In the genomic region with DNA sequence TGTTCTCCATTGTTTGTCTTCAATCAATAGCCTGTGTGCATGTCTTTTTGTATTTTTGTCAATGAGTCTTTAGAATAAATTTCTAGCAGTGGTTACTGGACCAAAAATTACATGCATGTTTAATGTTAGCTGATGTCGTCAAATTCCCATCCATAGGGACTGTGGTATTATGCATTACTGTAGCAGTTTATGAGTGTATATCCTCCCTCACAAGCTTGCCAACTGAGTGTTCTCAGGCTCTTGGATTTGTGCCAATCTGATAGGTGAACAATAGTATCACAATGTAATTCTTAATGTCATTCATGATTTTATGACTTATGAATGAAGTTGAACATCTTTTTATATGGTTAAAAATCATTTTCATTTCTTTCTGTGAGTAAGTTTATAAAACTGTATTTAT, we compare ENCODE assay signal across 18 cellular contexts. TPM values are rescaled to one million over a fixed set of nuclear protein-coding genes. Genes with fewer than 3 reads are reported as not detected.
DNase-seq lines count a peak whose midpoint lies in the region; ATAC-seq, FAIRE-seq and TF ChIP-seq lines count a peak whose summit lies in the region.
"Had no signal": no experiment of that assay in that cellular context is flagged by ENCODE, and none has a peak within 500 bp of the region (broad histone marks: within the 10 kb centered on the region; RNA-seq: fewer than 3 reads in every experiment).

No MANE protein-coding gene starts in this region.

- TF ChIP-seq CTCF in A549 (IDR thresholded peaks at IDR 0.05) (no peak), HEK293 (tag by site-specific recombination; IDR thresholded peaks at IDR 0.05) (no peak)

- CTCF ChIA-PET in A549 (lab: Yijun Ruan, JAX), result no interaction called here
- CTCF ChIA-PET in HEK293 (lab: Yijun Ruan, JAX), result no interaction called here

- no peak for FAIRE-seq in A549 (lab: Jason Lieb, UNC)
- FAIRE-seq: GM12878 had no signal

- DNase-seq in A549 (ENCODE audit: low read depth in 1 of 2, low spot score in 1 of 2) (no peak), NCI-H748 treated with DMSO at 0.1 percent for 48 hours (lab: John Stamatoyannopoulos, UW) (peak; percentile 11), epithelial cell of prostate (ENCODE audit: low read depth, low spot score) (peak; percentile 51), substantia nigra (lab: John Stamatoyannopoulos, UW) (no peak), COLO829 (ENCODE audit: low spot score) (no peak), NCI-H526 treated with DMSO at 0.1 percent for 48 hours (lab: John Stamatoyannopoulos, UW) (no peak)
- DNase-seq in stimulated activated naive CD4-positive, alpha-beta T cell treated with Interleukin-2 at 50 U/mL for 16 hours (lab: John Stamatoyannopoulos, UW), result no peak
- DNase-seq: activated CD4-positive, CD25-positive, alpha-beta regulatory T cell treated with anti-CD3 and anti-CD28 coated beads, Interleukin-2, amount 50 U/mL, for 72 hours; activated CD8-positive, alpha-beta memory T cell treated with anti-CD3 and anti-CD28 coated beads, Interleukin-2, amount 50 U/mL, for 48 hours; activated naive CD4-positive, alpha-beta T cell treated with anti-CD3 and anti-CD28 coated beads, Interleukin-2, amount 50 U/mL, for 16 hours; DND-41; heart left ventricle; NCI-H446 treated with DMSO at 0.1 percent for 48 hours; posterior cingulate gyrus had no signal

- WGBS in A549 (ENCODE audit: missing lambda C conversion rate), result 94% methylated on average over 1 of the region's 1 CpG

- no peaks in the 10 kb centered on the region for H3K9me3 ChIP-seq in A549
- no peaks in the 10 kb centered on the region for H3K9me3 ChIP-seq in HEK293 (ENCODE audit: control insufficient read depth, insufficient read depth, low read depth, low read length)
- H3K9me3 ChIP-seq: suprapubic skin had no signal

- no peak for TF ChIP-seq RAD21 in A549 (conservative IDR thresholded peaks at IDR 0.05 in 1 of 2, IDR thresholded peaks at IDR 0.05 in 1 of 2)

- POLR2A ChIA-PET in A549 (lab: Yijun Ruan, JAX), result no interaction called here
- POLR2A ChIA-PET in HEK293 (lab: Yijun Ruan, JAX), result no interaction called here

- H3K4me1 ChIP-seq in A549 (no peaks in the 10 kb centered on the region), HEK293 (ENCODE audit: control insufficient read depth, insufficient read depth, low read length) (peaks cover 4% of the 10 kb centered on the region; the same call in 1 of the 2 replicates)

- no peaks in the 10 kb centered on the region for H3K36me3 ChIP-seq in HEK293 (ENCODE audit: control insufficient read depth in 2 of 2, insufficient read depth in 1 of 2, low read length in 2 of 2)
- H3K36me3 ChIP-seq: suprapubic skin had no signal

- H3K27ac ChIP-seq in A549 (no peak overlapping the region), HEK293 (ENCODE audit: extremely low read depth, low read depth, low read length) (no peak overlapping the region), epithelial cell of prostate (no peak overlapping the region), substantia nigra (ENCODE audit: low read depth, low read length, poor library complexity, severe bottlenecking) (no peak overlapping the region)
- H3K27ac ChIP-seq: heart left ventricle, suprapubic skin had no signal

- no peak overlapping the region for H3K4me3 ChIP-seq in A549
- H3K4me3 ChIP-seq in HEK293 (ENCODE audit: low read depth, low read length), result no peak overlapping the region
- H3K4me3 ChIP-seq: GM12878, heart left ventricle, suprapubic skin had no signal

- no peak for TF ChIP-seq POLR2A in A549 (IDR thresholded peaks at IDR 0.05; ENCODE audit: low read length)

- TF ChIP-seq EP300 in A549 (IDR thresholded peaks at IDR 0.05), result no peak

- no peak overlapping the region for H3K4me2 ChIP-seq in A549

- no peak for ATAC-seq in A549
- ATAC-seq: GM12878, heart left ventricle, Panc1 had no signal

TF ChIP-seq in A549, 52 proteins besides CTCF, POLR2A, EP300 and RAD21:
- TF ChIP-seq MAFK (IDR thresholded peaks at IDR 0.05; ENCODE audit: partially characterized antibody), result peak; percentile 63
- no peak for TF ChIP-seq PHF8 (IDR thresholded peaks at IDR 0.05; ENCODE audit: borderline replicate concordance, low read depth)
- no peak for TF ChIP-seq HOXA7 (CRISPR knock-in tag; IDR thresholded peaks at IDR 0.05)
TF ChIP-seq in A549: peak in this region for 1.

TF ChIP-seq in HEK293, 187 proteins besides CTCF, POLR2A, EP300 and RAD21:
- TF ChIP-seq ZNF768 (tag by site-specific recombination; IDR thresholded peaks at IDR 0.05) (no peak), ZNF549 (tag by site-specific recombination; IDR thresholded peaks at IDR 0.05) (no peak), ZNF366 (tag by site-specific recombination; conservative IDR thresholded peaks at IDR 0.05) (no peak), ZNF114 (tag by site-specific recombination; IDR thresholded peaks at IDR 0.05) (no peak), ZNF16 (tag by site-specific recombination; IDR thresholded peaks at IDR 0.05; ENCODE audit: low read depth) (no peak), ZNF501 (tag by site-specific recombination; IDR thresholded peaks at IDR 0.05) (no peak), ZNF341 (tag by site-specific recombination; IDR thresholded peaks at IDR 0.05; ENCODE audit: low read depth) (no peak), ZNF776 (tag by site-specific recombination; IDR thresholded peaks at IDR 0.05; ENCODE audit: borderline replicate concordance) (no peak), TRIM28 (IDR thresholded peaks at IDR 0.05; ENCODE audit: borderline replicate concordance, low read length) (no peak), ZNF155 (tag by site-specific recombination; IDR thresholded peaks at IDR 0.05) (no peak), ZNF121 (tag by site-specific recombination; IDR thresholded peaks at IDR 0.05) (no peak), GFI1B (tag by site-specific recombination; IDR thresholded peaks at IDR 0.05) (no peak), MYNN (tag by site-specific recombination; IDR thresholded peaks at IDR 0.05; ENCODE audit: borderline replicate concordance) (no peak), ZNF510 (tag by site-specific recombination; IDR thresholded peaks at IDR 0.05; ENCODE audit: insufficient replicate concordance) (peak; percentile 22), ZNF292 (tag by site-specific recombination; IDR thresholded peaks at IDR 0.05; ENCODE audit: borderline replicate concordance, low read depth) (no peak), ZNF23 (tag by site-specific recombination; IDR thresholded peaks at IDR 0.05; ENCODE audit: borderline replicate concordance) (no peak)
- TF ChIP-seq, protein P1, sequence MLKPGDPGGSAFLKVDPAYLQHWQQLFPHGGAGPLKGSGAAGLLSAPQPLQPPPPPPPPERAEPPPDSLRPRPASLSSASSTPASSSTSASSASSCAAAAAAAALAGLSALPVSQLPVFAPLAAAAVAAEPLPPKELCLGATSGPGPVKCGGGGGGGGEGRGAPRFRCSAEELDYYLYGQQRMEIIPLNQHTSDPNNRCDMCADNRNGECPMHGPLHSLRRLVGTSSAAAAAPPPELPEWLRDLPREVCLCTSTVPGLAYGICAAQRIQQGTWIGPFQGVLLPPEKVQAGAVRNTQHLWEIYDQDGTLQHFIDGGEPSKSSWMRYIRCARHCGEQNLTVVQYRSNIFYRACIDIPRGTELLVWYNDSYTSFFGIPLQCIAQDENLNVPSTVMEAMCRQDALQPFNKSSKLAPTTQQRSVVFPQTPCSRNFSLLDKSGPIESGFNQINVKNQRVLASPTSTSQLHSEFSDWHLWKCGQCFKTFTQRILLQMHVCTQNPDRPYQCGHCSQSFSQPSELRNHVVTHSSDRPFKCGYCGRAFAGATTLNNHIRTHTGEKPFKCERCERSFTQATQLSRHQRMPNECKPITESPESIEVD (tag by site-specific recombination; IDR thresholded peaks at IDR 0.05), result peak; percentile 13; the same call in 1 of the 2 replicates
- TF ChIP-seq, protein P2, sequence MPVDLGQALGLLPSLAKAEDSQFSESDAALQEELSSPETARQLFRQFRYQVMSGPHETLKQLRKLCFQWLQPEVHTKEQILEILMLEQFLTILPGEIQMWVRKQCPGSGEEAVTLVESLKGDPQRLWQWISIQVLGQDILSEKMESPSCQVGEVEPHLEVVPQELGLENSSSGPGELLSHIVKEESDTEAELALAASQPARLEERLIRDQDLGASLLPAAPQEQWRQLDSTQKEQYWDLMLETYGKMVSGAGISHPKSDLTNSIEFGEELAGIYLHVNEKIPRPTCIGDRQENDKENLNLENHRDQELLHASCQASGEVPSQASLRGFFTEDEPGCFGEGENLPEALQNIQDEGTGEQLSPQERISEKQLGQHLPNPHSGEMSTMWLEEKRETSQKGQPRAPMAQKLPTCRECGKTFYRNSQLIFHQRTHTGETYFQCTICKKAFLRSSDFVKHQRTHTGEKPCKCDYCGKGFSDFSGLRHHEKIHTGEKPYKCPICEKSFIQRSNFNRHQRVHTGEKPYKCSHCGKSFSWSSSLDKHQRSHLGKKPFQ (tag by site-specific recombination; IDR thresholded peaks at IDR 0.05), result no peak

RNA-seq across cellular contexts. Expression of a gene that starts 13.0 kb away (rescaled TPM):
- polyA plus RNA-seq in A549 (2011; rRNA removed) (19.6 and 22.4 TPM in 2 replicates), A549 (2017; fragmentation: RNase III; extraction: RNeasy Plus Mini Kit Qiagen cat#74134 plus additional on column Dnase treatment) (20.4 to 24.7 TPM (median 23.9 TPM) in 3 replicates)
- polyA plus RNA-seq in A549 (2012; cell fraction: cytosol; rRNA removed), result 6.6 and 7.3 TPM in 2 replicates
- polyA plus RNA-seq in A549 (2012; cell fraction: nucleus; rRNA removed), result 2.6 and 4.2 TPM in 2 replicates
- polyA minus RNA-seq in A549 (2011; rRNA and poly(A)+ RNA removed), result 6.2 and 6.3 TPM in 2 replicates

Comparison
In these comparisons a context has a peak if more than half of its experiments do, and no peak if none do; other contexts are left out.
1. DNase-seq: peak in NCI-H748 treated with DMSO at 0.1 percent for 48 hours (single experiment) and epithelial cell of prostate (single experiment); none in A549 (0 of 2), substantia nigra (0 of 49), COLO829 (single experiment), NCI-H526 treated with DMSO at 0.1 percent for 48 hours (single experiment) and stimulated activated naive CD4-positive, alpha-beta T cell treated with Interleukin-2 at 50 U/mL for 16 hours (single experiment).